Comparison of ENCODE assay signal across 21 cellular contexts in genomic region chr9:122695696-122696095, GRCh38. TPM values are rescaled to one million over a fixed set of nuclear protein-coding genes. Genes with fewer than 3 reads are reported as not detected.
DNase-seq lines count a peak whose midpoint lies in the region; ATAC-seq, FAIRE-seq and TF ChIP-seq lines count a peak whose summit lies in the region.
"Had no signal": no experiment of that assay in that cellular context is flagged by ENCODE, and none has a peak within 500 bp of the region (broad histone marks: within the 10 kb centered on the region; RNA-seq: fewer than 3 reads in every experiment).

No MANE protein-coding gene starts in this region.

- DNase-seq in ELR (ENCODE audit: low read depth) (peak; percentile 57), M059J (ENCODE audit: low read depth) (peak; percentile 7), K562 (ENCODE audit: extremely low read depth in 1 of 4, low spot score in 3 of 4) (no peak), foreskin keratinocyte (peak; percentile 3 to 7), SKM-1 (lab: John Stamatoyannopoulos, UW; ENCODE audit: unreplicated experiment) (no peak), RPMI8226 (no peak), prostate gland (ENCODE audit: low spot score) (no peak)
- no peak for DNase-seq in activated CD4-positive, alpha-beta T cell treated with anti-CD3 and anti-CD28 coated beads for 4 hours
- DNase-seq: COR-L47, EL, H9, KBM-7, MG63, NCI-H1092 treated with DMSO at 0.1 percent for 48 hours, NCI-H1694, NCI-H226, NCI-H524 treated with DMSO at 0.1 percent for 48 hours had no signal

- no peaks in the 10 kb centered on the region for H3K4me1 ChIP-seq in K562 (replicated peaks in 1 of 2; ENCODE audit: control insufficient read depth in 2 of 2, insufficient read depth in 2 of 2, low read length in 2 of 2)
- H3K4me1 ChIP-seq in foreskin keratinocyte, result no peaks in the 10 kb centered on the region
- no peaks in the 10 kb centered on the region for H3K4me1 ChIP-seq in prostate gland (replicated peaks)

- CTCF ChIA-PET in K562 (lab: Yijun Ruan, JAX; ENCODE audit: low intra/inter-chr PET ratio), result no interaction called here

- no peaks in the 10 kb centered on the region for H3K9me1 ChIP-seq in K562 (ENCODE audit: control insufficient read depth, insufficient read depth, low read length)

- TF ChIP-seq CTCF in K562 (IDR thresholded peaks at IDR 0.05 in 2 of 3, conservative IDR thresholded peaks at IDR 0.05 in 1 of 3; ENCODE audit: insufficient read depth in 2 of 3, low read depth in 1 of 3, low read length in 3 of 3) (no peak), foreskin keratinocyte (conservative IDR thresholded peaks at IDR 0.05) (no peak), prostate gland (IDR thresholded peaks at IDR 0.05) (no peak)

- WGBS in K562 (ENCODE audit: insufficient coverage, low coverage, missing lambda C conversion rate), result 6% methylated on average over 1 of the region's 1 CpG
- WGBS in prostate gland, result 100% methylated on average over 1 of the region's 1 CpG

- TF ChIP-seq POLR2A in K562 (conservative IDR thresholded peaks at IDR 0.05) (no peak), prostate gland (IDR thresholded peaks at IDR 0.05) (no peak)

- no peak overlapping the region for H3K9ac ChIP-seq in K562 (ENCODE audit: insufficient read depth in 1 of 2, low read depth in 2 of 2, low read length in 2 of 2)

- H3K9me3 ChIP-seq in K562 (replicated peaks; ENCODE audit: control insufficient read depth, insufficient read depth, low read depth, low read length) (no peaks in the 10 kb centered on the region), prostate gland (no peaks in the 10 kb centered on the region)
- H3K9me3 ChIP-seq: MG63 had no signal

- TF ChIP-seq RAD21 in K562 (CRISPR knock-in tag; conservative IDR thresholded peaks at IDR 0.05 in 1 of 2, IDR thresholded peaks at IDR 0.05 in 1 of 2), result no peak

- no peaks in the 10 kb centered on the region for H3K79me2 ChIP-seq in K562 (ENCODE audit: control insufficient read depth, insufficient read depth, low read length)

- ATAC-seq in K562 (no peak), foreskin keratinocyte (no peak)
- ATAC-seq: Panc1 had no signal

- no peak overlapping the region for H3K4me2 ChIP-seq in K562 (ENCODE audit: insufficient read depth, low read length)

- BruUV-seq in K562 (replicated peaks; lab: Mats Ljungman, UMichigan), result no TSS peak

- intact Hi-C loops in K562 (cut with micrococcal nuclease) (no loop called here), prostate gland (cut with DNase I) (no loop called here)

- no peaks in the 10 kb centered on the region for H3K36me3 ChIP-seq in K562 (ENCODE audit: control insufficient read depth, insufficient read depth, low read length)
- H3K36me3 ChIP-seq in prostate gland, result no peaks in the 10 kb centered on the region
- H3K36me3 ChIP-seq: MG63 had no signal

- no peak overlapping the region for H3K4me3 ChIP-seq in K562
- H3K4me3 ChIP-seq in prostate gland, result no peak overlapping the region
- H3K4me3 ChIP-seq: MG63 had no signal

- H3K27ac ChIP-seq in K562 (ENCODE audit: extremely low read depth, low read depth, low read length) (no peak overlapping the region), foreskin keratinocyte (no peak overlapping the region), prostate gland (no peak overlapping the region)
- H3K27ac ChIP-seq: C4-2B, HL-60 had no signal

- no peak for TF ChIP-seq EP300 in K562 (IDR thresholded peaks at IDR 0.05; ENCODE audit: low read length)

- H2AFZ ChIP-seq in K562 (ENCODE audit: low read depth, low read length), result no peak overlapping the region

- no peak for FAIRE-seq in K562 (lab: Jason Lieb, UNC)
- FAIRE-seq: GM19239 had no signal

- no peaks in the 10 kb centered on the region for H4K20me1 ChIP-seq in K562 (replicated peaks; ENCODE audit: control insufficient read depth, insufficient read depth, low read length)

- H3K27me3 ChIP-seq in K562 (ENCODE audit: control insufficient read depth in 2 of 2, insufficient read depth in 2 of 2, low read length in 2 of 2), result no peaks in the 10 kb centered on the region
- H3K27me3 ChIP-seq in foreskin keratinocyte, result no peaks in the 10 kb centered on the region
- no peaks in the 10 kb centered on the region for H3K27me3 ChIP-seq in prostate gland (replicated peaks; ENCODE audit: insufficient read depth)

- POLR2A ChIA-PET in K562 (lab: Yijun Ruan, JAX), result no interaction called here

- in situ Hi-C loops in K562 (cut with MboI), result no loop called here

RNA-seq across cellular contexts. Expression of gene OR1L3, which starts 20.8 kb away (rescaled TPM):
- not detected in 2 replicates for total RNA-seq in M059J (2014; rRNA removed; shearing (Covaris generic))
- total RNA-seq in K562 (2011; cell fraction: chromatin; rRNA removed; ENCODE audit: low replicate concordance), result not detected in 2 replicates
- total RNA-seq in K562 (2011; cell fraction: nucleolus; rRNA removed), result not detected in 2 replicates
- not detected in 2 replicates for total RNA-seq in K562 (2011; cell fraction: nucleoplasm; rRNA removed)
- total RNA-seq in K562 (2014; rRNA removed), result not detected in 2 replicates
- not detected in 2 replicates for total RNA-seq in K562 (2014; rRNA removed; fragmentation: Illumina TruSeq; extraction: Trizol)
- total RNA-seq in K562 (2015; rRNA removed; fragmentation: Illumina TruSeq; extraction: Trizol), result not detected in 2 replicates
- not detected in 2 replicates for total RNA-seq in K562 (2021)
- polyA plus RNA-seq in K562 (2011; rRNA removed), result not detected in 2 replicates
- polyA plus RNA-seq in K562 (2011; cell fraction: cytosol; rRNA removed), result not detected in 2 replicates
- polyA plus RNA-seq in K562 (2011; cell fraction: nucleus; rRNA removed), result not detected in 2 replicates
- not detected in 2 replicates for polyA plus RNA-seq in K562 (2012)
- polyA plus RNA-seq in K562 (2014; fragmentation: Illumina TruSeq; extraction: Trizol), result not detected in 2 replicates
- polyA plus RNA-seq in K562 (2014; fragmentation: Nextera tagmentation; extraction: Ambion mirVana), result not detected
- polyA plus RNA-seq in K562 (2014; rRNA removed), result not detected in 2 replicates
- polyA minus RNA-seq in K562 (2011; rRNA and poly(A)+ RNA removed), result not detected in 2 replicates
- polyA minus RNA-seq in K562 (2011; cell fraction: cytosol; rRNA and poly(A)+ RNA removed), result not detected in 2 replicates
- polyA minus RNA-seq in K562 (2011; cell fraction: nucleus; rRNA and poly(A)+ RNA removed), result not detected in 2 replicates
- not detected in 2 replicates for total RNA-seq in foreskin keratinocyte
- polyA plus RNA-seq in foreskin keratinocyte, result not detected in 2 replicates
- not detected for total RNA-seq in prostate gland
- total RNA-seq: H9 had no signal

RNA-seq across cellular contexts. Expression of gene OR1L4, which starts 28.1 kb away (rescaled TPM):
- not detected in 2 replicates for total RNA-seq in M059J (2014; rRNA removed; shearing (Covaris generic))
- not detected in 2 replicates for total RNA-seq in K562 (2011; cell fraction: chromatin; rRNA removed; ENCODE audit: low replicate concordance)
- not detected in 2 replicates for total RNA-seq in K562 (2011; cell fraction: nucleolus; rRNA removed)
- not detected in 2 replicates for total RNA-seq in K562 (2011; cell fraction: nucleoplasm; rRNA removed)
- total RNA-seq in K562 (2014; rRNA removed) (not detected in 2 replicates), K562 (2014; rRNA removed; fragmentation: Illumina TruSeq; extraction: Trizol) (not detected in 2 replicates), K562 (2015; rRNA removed; fragmentation: Illumina TruSeq; extraction: Trizol) (not detected in 2 replicates), K562 (2021) (not detected in 2 replicates), foreskin keratinocyte (not detected in 2 replicates), prostate gland (under 1 TPM in 1 of 2 donors, not detected in 1; 0.68 TPM)
- polyA plus RNA-seq in K562 (2011; rRNA removed) (not detected in 2 replicates), K562 (2014; fragmentation: Illumina TruSeq; extraction: Trizol) (not detected in 2 replicates), K562 (2014; fragmentation: Nextera tagmentation; extraction: Ambion mirVana) (not detected), K562 (2014; rRNA removed) (not detected in 2 replicates), foreskin keratinocyte (not detected in 2 replicates)
- not detected in 2 replicates for polyA plus RNA-seq in K562 (2011; cell fraction: cytosol; rRNA removed)
- not detected in 2 replicates for polyA plus RNA-seq in K562 (2011; cell fraction: nucleus; rRNA removed)
- polyA plus RNA-seq in K562 (2012), result not detected in 2 replicates
- not detected in 2 replicates for polyA minus RNA-seq in K562 (2011; rRNA and poly(A)+ RNA removed)
- polyA minus RNA-seq in K562 (2011; cell fraction: cytosol; rRNA and poly(A)+ RNA removed), result not detected in 2 replicates
- polyA minus RNA-seq in K562 (2011; cell fraction: nucleus; rRNA and poly(A)+ RNA removed), result not detected in 2 replicates
- total RNA-seq: H9 had no signal

RNA-seq across cellular contexts. Expression of gene OR1L1, which starts 34.2 kb away (rescaled TPM):
- not detected in 2 replicates for total RNA-seq in M059J (2014; rRNA removed; shearing (Covaris generic))
- not detected in 2 replicates for total RNA-seq in K562 (2011; cell fraction: chromatin; rRNA removed; ENCODE audit: low replicate concordance)
- not detected in 2 replicates for total RNA-seq in K562 (2011; cell fraction: nucleolus; rRNA removed)
- total RNA-seq in K562 (2011; cell fraction: nucleoplasm; rRNA removed), result not detected in 2 replicates
- not detected in 2 replicates for total RNA-seq in K562 (2014; rRNA removed)
- not detected in 2 replicates for total RNA-seq in K562 (2014; rRNA removed; fragmentation: Illumina TruSeq; extraction: Trizol)
- not detected in 2 replicates for total RNA-seq in K562 (2015; rRNA removed; fragmentation: Illumina TruSeq; extraction: Trizol)
- not detected in 2 replicates for total RNA-seq in K562 (2021)
- polyA plus RNA-seq in K562 (2011; rRNA removed), result not detected in 2 replicates
- polyA plus RNA-seq in K562 (2011; cell fraction: cytosol; rRNA removed), result not detected in 2 replicates
- polyA plus RNA-seq in K562 (2011; cell fraction: nucleus; rRNA removed), result not detected in 2 replicates
- not detected in 2 replicates for polyA plus RNA-seq in K562 (2012)
- not detected in 2 replicates for polyA plus RNA-seq in K562 (2014; fragmentation: Illumina TruSeq; extraction: Trizol)
- polyA plus RNA-seq in K562 (2014; fragmentation: Nextera tagmentation; extraction: Ambion mirVana), result not detected
- not detected in 2 replicates for polyA plus RNA-seq in K562 (2014; rRNA removed)
- not detected in 2 replicates for polyA minus RNA-seq in K562 (2011; rRNA and poly(A)+ RNA removed)
- not detected in 2 replicates for polyA minus RNA-seq in K562 (2011; cell fraction: cytosol; rRNA and poly(A)+ RNA removed)
- polyA minus RNA-seq in K562 (2011; cell fraction: nucleus; rRNA and poly(A)+ RNA removed), result not detected in 2 replicates
- not detected in 2 replicates for total RNA-seq in foreskin keratinocyte
- polyA plus RNA-seq in foreskin keratinocyte, result not detected in 2 replicates
- total RNA-seq in prostate gland, result not detected
- total RNA-seq: H9 had no signal

RNA-seq across cellular contexts. Expression of gene OR1B1, which starts 38.3 kb away (rescaled TPM):
- total RNA-seq in M059J (2014; rRNA removed; shearing (Covaris generic)), result not detected in 2 replicates
- not detected in 2 replicates for total RNA-seq in K562 (2011; cell fraction: chromatin; rRNA removed; ENCODE audit: low replicate concordance)
- not detected in 2 replicates for total RNA-seq in K562 (2011; cell fraction: nucleolus; rRNA removed)
- total RNA-seq in K562 (2011; cell fraction: nucleoplasm; rRNA removed), result not detected in 2 replicates
- total RNA-seq in K562 (2014; rRNA removed) (not detected in 2 replicates), K562 (2014; rRNA removed; fragmentation: Illumina TruSeq; extraction: Trizol) (not detected in 2 replicates), K562 (2015; rRNA removed; fragmentation: Illumina TruSeq; extraction: Trizol) (not detected in 2 replicates), K562 (2021) (not detected in 2 replicates), foreskin keratinocyte (not detected in 2 replicates), prostate gland (not detected)
- polyA plus RNA-seq in K562 (2011; rRNA removed) (not detected in 2 replicates), K562 (2014; fragmentation: Illumina TruSeq; extraction: Trizol) (not detected in 2 replicates), K562 (2014; fragmentation: Nextera tagmentation; extraction: Ambion mirVana) (not detected), K562 (2014; rRNA removed) (not detected in 2 replicates), foreskin keratinocyte (not detected in 2 replicates)
- polyA plus RNA-seq in K562 (2011; cell fraction: cytosol; rRNA removed), result not detected in 2 replicates
- polyA plus RNA-seq in K562 (2011; cell fraction: nucleus; rRNA removed), result not detected in 2 replicates
- not detected in 2 replicates for polyA plus RNA-seq in K562 (2012)
- not detected in 2 replicates for polyA minus RNA-seq in K562 (2011; rRNA and poly(A)+ RNA removed)
- not detected in 2 replicates for polyA minus RNA-seq in K562 (2011; cell fraction: cytosol; rRNA and poly(A)+ RNA removed)
- not detected in 2 replicates for polyA minus RNA-seq in K562 (2011; cell fraction: nucleus; rRNA and poly(A)+ RNA removed)
- total RNA-seq: H9 had no signal

RNA-seq across cellular contexts. Expression of gene OR1L6, which starts 46.4 kb away (rescaled TPM):
- not detected in 2 replicates for total RNA-seq in M059J (2014; rRNA removed; shearing (Covaris generic))
- not detected in 2 replicates for total RNA-seq in K562 (2011; cell fraction: chromatin; rRNA removed; ENCODE audit: low replicate concordance)
- not detected in 2 replicates for total RNA-seq in K562 (2011; cell fraction: nucleolus; rRNA removed)
- total RNA-seq in K562 (2011; cell fraction: nucleoplasm; rRNA removed), result not detected in 2 replicates
- total RNA-seq in K562 (2014; rRNA removed), result not detected in 2 replicates
- total RNA-seq in K562 (2014; rRNA removed; fragmentation: Illumina TruSeq; extraction: Trizol), result not detected in 2 replicates
- not detected in 2 replicates for total RNA-seq in K562 (2015; rRNA removed; fragmentation: Illumina TruSeq; extraction: Trizol)
- not detected in 2 replicates for total RNA-seq in K562 (2021)
- not detected in 2 replicates for polyA plus RNA-seq in K562 (2011; rRNA removed)
- polyA plus RNA-seq in K562 (2011; cell fraction: cytosol; rRNA removed), result not detected in 2 replicates
- polyA plus RNA-seq in K562 (2011; cell fraction: nucleus; rRNA removed), result not detected in 2 replicates
- not detected in 2 replicates for polyA plus RNA-seq in K562 (2012)
- not detected in 2 replicates for polyA plus RNA-seq in K562 (2014; fragmentation: Illumina TruSeq; extraction: Trizol)
- polyA plus RNA-seq in K562 (2014; fragmentation: Nextera tagmentation; extraction: Ambion mirVana), result not detected
- not detected in 2 replicates for polyA plus RNA-seq in K562 (2014; rRNA removed)
- not detected in 2 replicates for polyA minus RNA-seq in K562 (2011; rRNA and poly(A)+ RNA removed)
- polyA minus RNA-seq in K562 (2011; cell fraction: cytosol; rRNA and poly(A)+ RNA removed), result not detected in 2 replicates
- polyA minus RNA-seq in K562 (2011; cell fraction: nucleus; rRNA and poly(A)+ RNA removed), result not detected in 2 replicates
- not detected in 2 replicates for total RNA-seq in foreskin keratinocyte
- polyA plus RNA-seq in foreskin keratinocyte, result not detected in 2 replicates
- total RNA-seq in prostate gland, result not detected
- total RNA-seq: H9 had no signal

Comparison
In these comparisons a context has a peak if more than half of its experiments do, and no peak if none do; other contexts are left out.
1. DNase-seq: peak in ELR (single experiment), M059J (single experiment) and foreskin keratinocyte (2 of 2); none in K562 (0 of 4), activated CD4-positive, alpha-beta T cell treated with anti-CD3 and anti-CD28 coated beads for 4 hours (0 of 2), SKM-1 (single experiment), RPMI8226 (single experiment) and prostate gland (single experiment).